Comparison of ENCODE assay signal across 19 cellular contexts in genomic region chr14:83260751-83261150, GRCh38.
DNase-seq lines count a peak whose midpoint lies in the region; ATAC-seq and TF ChIP-seq lines count a peak whose summit lies in the region.
"Had no signal": no experiment of that assay in that cellular context is flagged by ENCODE, and none has a peak within 500 bp of the region (broad histone marks: within the 10 kb centered on the region; RNA-seq: fewer than 3 reads in every experiment).

No MANE protein-coding gene starts in this region.

- no peak overlapping the region for H3K27ac Mint-ChIP-seq in activated CD4-positive, alpha-beta T cell treated with anti-CD3 and anti-CD28 coated beads, Interleukin-2, amount 10 ng/mL, durations not matched to agents 24 days and 14 days

- peaks cover 10% of the 10 kb centered on the region for H3K9me3 Mint-ChIP-seq in activated CD4-positive, alpha-beta T cell treated with anti-CD3 and anti-CD28 coated beads, Interleukin-2, amount 10 ng/mL, durations not matched to agents 24 days and 14 days

- peak; percentile 42 for DNase-seq in CD1c-positive myeloid dendritic cell (ENCODE audit: extremely low spot score)
- DNase-seq in MV-4-11 (lab: John Stamatoyannopoulos, UW) = peak; percentile 94
- peak; percentile 41 for DNase-seq in SKM-1 (lab: John Stamatoyannopoulos, UW; ENCODE audit: unreplicated experiment)
- DNase-seq in kidney epithelial cell (ENCODE audit: low read depth) = peak; percentile 29
- DNase-seq in activated CD4-positive, alpha-beta T cell treated with anti-CD3 and anti-CD28 coated beads, Interleukin-2, amount 10 ng/mL, durations not matched to agents 24 days and 14 days = no peak
- DNase-seq in stimulated activated naive CD4-positive, alpha-beta T cell (lab: John Stamatoyannopoulos, UW) = no peak
- DNase-seq in mucosa of descending colon = no peak
- DNase-seq: 8988T, COR-L47, DMS153, HCEC 1CT, NCI-H1436, NCI-H2081, NCI-H510A treated with DMSO at 0.1 percent for 48 hours, PC-3, SK-N-SH had no signal

- no peaks in the 10 kb centered on the region for H3K27me3 ChIP-seq in kidney epithelial cell (ENCODE audit: control insufficient read depth, insufficient read depth, low read length)
- H3K27me3 ChIP-seq: BLaER1 treated with 17β-estradiol and CSF1 and Interleukin-3, amounts not matched to agents 10 nM and 100 nM had no signal

- H3K36me3 ChIP-seq in kidney epithelial cell (ENCODE audit: control insufficient read depth, insufficient read depth, low read length) = no peaks in the 10 kb centered on the region
- no peaks in the 10 kb centered on the region for H3K36me3 ChIP-seq in mucosa of descending colon (ENCODE audit: low read depth)
- H3K36me3 ChIP-seq: BLaER1 treated with 17β-estradiol and CSF1 and Interleukin-3, amounts not matched to agents 10 nM and 100 nM had no signal

- H3K4me3 Mint-ChIP-seq in activated CD4-positive, alpha-beta T cell treated with anti-CD3 and anti-CD28 coated beads, Interleukin-2, amount 10 ng/mL, durations not matched to agents 24 days and 14 days = no peak overlapping the region

- no peak for TF ChIP-seq CTCF in kidney epithelial cell (IDR thresholded peaks at IDR 0.05; ENCODE audit: insufficient read depth, low read length, poor library complexity, severe bottlenecking)
- no peak for TF ChIP-seq CTCF in mucosa of descending colon (IDR thresholded peaks at IDR 0.05)

- no peaks in the 10 kb centered on the region for H3K4me1 Mint-ChIP-seq in activated CD4-positive, alpha-beta T cell treated with anti-CD3 and anti-CD28 coated beads, Interleukin-2, amount 10 ng/mL, durations not matched to agents 24 days and 14 days

- H3K4me1 ChIP-seq in mucosa of descending colon (ENCODE audit: low read depth) = no peaks in the 10 kb centered on the region

- H3K36me3 Mint-ChIP-seq in activated CD4-positive, alpha-beta T cell treated with anti-CD3 and anti-CD28 coated beads, Interleukin-2, amount 10 ng/mL, durations not matched to agents 24 days and 14 days (ENCODE audit: low read depth) = no peaks in the 10 kb centered on the region

- intact Hi-C loops in activated CD4-positive, alpha-beta T cell treated with anti-CD3 and anti-CD28 coated beads, Interleukin-2, amount 10 ng/mL, durations not matched to agents 24 days and 14 days (cut with micrococcal nuclease) = no loop called here
- intact Hi-C loops in mucosa of descending colon (cut with DNase I, micrococcal nuclease) = no loop called here

- H3K4me3 ChIP-seq in kidney epithelial cell (ENCODE audit: low read depth, low read length) = no peak overlapping the region
- no peak overlapping the region for H3K4me3 ChIP-seq in mucosa of descending colon
- H3K4me3 ChIP-seq: BLaER1 treated with 17β-estradiol and CSF1 and Interleukin-3, amounts not matched to agents 10 nM and 100 nM; K562 had no signal

- ATAC-seq in HG03354 (IDR thresholded peaks at IDR 0.05; ENCODE audit: poor library complexity, severe bottlenecking, unreplicated experiment) (no peak), mucosa of descending colon (no peak)
- ATAC-seq: K562, PC-3 had no signal

- no peaks in the 10 kb centered on the region for H3K27me3 Mint-ChIP-seq in activated CD4-positive, alpha-beta T cell treated with anti-CD3 and anti-CD28 coated beads, Interleukin-2, amount 10 ng/mL, durations not matched to agents 24 days and 14 days

- H3K9me3 ChIP-seq in mucosa of descending colon = peaks cover 6% of the 10 kb centered on the region
- H3K9me3 ChIP-seq: SK-N-SH had no signal

Comparison
In these comparisons a context has a peak if more than half of its experiments do, and no peak if none do; other contexts are left out.
1. DNase-seq: peak in CD1c-positive myeloid dendritic cell (single experiment), MV-4-11 (single experiment), SKM-1 (single experiment) and kidney epithelial cell (single experiment); none in activated CD4-positive, alpha-beta T cell treated with anti-CD3 and anti-CD28 coated beads, Interleukin-2, amount 10 ng/mL, durations not matched to agents 24 days and 14 days (single experiment), stimulated activated naive CD4-positive, alpha-beta T cell (0 of 6) and mucosa of descending colon (0 of 3).